2 cellular contexts compared by ENCODE assay signal in genomic region chr19:5290336-5291262, GRCh38.
TF ChIP-seq lines count a peak whose summit lies in the region.

No MANE protein-coding gene starts in this region.

TF ChIP-seq in IMR-90, 13 proteins besides CTCF, POLR2A, EP300 and RAD21 (continued from another document):
- TF ChIP-seq RFX5 (IDR thresholded peaks at IDR 0.05; ENCODE audit: low read depth, low read length) (no peak), FOS (IDR thresholded peaks at IDR 0.05; ENCODE audit: low read depth, low read length) (no peak), BHLHE40 (IDR thresholded peaks at IDR 0.05; ENCODE audit: low read depth, low read length) (no peak), MAFK (IDR thresholded peaks at IDR 0.05; ENCODE audit: low read depth, low read length) (no peak), USF2 (IDR thresholded peaks at IDR 0.05; ENCODE audit: low read depth, low read length) (no peak), CEBPB (IDR thresholded peaks at IDR 0.05; ENCODE audit: low read depth, low read length) (no peak), RCOR1 (IDR thresholded peaks at IDR 0.05; ENCODE audit: insufficient replicate concordance, low read length) (no peak), CHD1 (IDR thresholded peaks at IDR 0.05; ENCODE audit: low read depth, low read length) (no peak), SMC3 (IDR thresholded peaks at IDR 0.05; ENCODE audit: low read depth, low read length) (no peak), MAZ (IDR thresholded peaks at IDR 0.05; ENCODE audit: borderline replicate concordance, low read depth, low read length) (no peak), ELK1 (IDR thresholded peaks at IDR 0.05; ENCODE audit: borderline replicate concordance, low read depth, low read length) (no peak)

TF ChIP-seq in WTC11, 78 proteins besides CTCF, POLR2A, EP300 and RAD21 (continued from another document):
- no peak for TF ChIP-seq IRF1 (CRISPR knock-in tag; IDR thresholded peaks at IDR 0.05)
- no peak for TF ChIP-seq NFE2L1 (CRISPR knock-in tag; IDR thresholded peaks at IDR 0.05)
- no peak for TF ChIP-seq ERG (CRISPR knock-in tag; IDR thresholded peaks at IDR 0.05)
- no peak for TF ChIP-seq MXD4 (CRISPR knock-in tag; IDR thresholded peaks at IDR 0.05; ENCODE audit: borderline replicate concordance)
- TF ChIP-seq AR (CRISPR knock-in tag; IDR thresholded peaks at IDR 0.05), result no peak
- no peak for TF ChIP-seq JUN (CRISPR knock-in tag; IDR thresholded peaks at IDR 0.05)
- TF ChIP-seq NR3C1 (CRISPR knock-in tag; conservative IDR thresholded peaks at IDR 0.05; ENCODE audit: low read depth), result no peak
TF ChIP-seq in WTC11: peak in this region for 0.
